8 cellular contexts compared by ENCODE assay signal in the genomic region with DNA sequence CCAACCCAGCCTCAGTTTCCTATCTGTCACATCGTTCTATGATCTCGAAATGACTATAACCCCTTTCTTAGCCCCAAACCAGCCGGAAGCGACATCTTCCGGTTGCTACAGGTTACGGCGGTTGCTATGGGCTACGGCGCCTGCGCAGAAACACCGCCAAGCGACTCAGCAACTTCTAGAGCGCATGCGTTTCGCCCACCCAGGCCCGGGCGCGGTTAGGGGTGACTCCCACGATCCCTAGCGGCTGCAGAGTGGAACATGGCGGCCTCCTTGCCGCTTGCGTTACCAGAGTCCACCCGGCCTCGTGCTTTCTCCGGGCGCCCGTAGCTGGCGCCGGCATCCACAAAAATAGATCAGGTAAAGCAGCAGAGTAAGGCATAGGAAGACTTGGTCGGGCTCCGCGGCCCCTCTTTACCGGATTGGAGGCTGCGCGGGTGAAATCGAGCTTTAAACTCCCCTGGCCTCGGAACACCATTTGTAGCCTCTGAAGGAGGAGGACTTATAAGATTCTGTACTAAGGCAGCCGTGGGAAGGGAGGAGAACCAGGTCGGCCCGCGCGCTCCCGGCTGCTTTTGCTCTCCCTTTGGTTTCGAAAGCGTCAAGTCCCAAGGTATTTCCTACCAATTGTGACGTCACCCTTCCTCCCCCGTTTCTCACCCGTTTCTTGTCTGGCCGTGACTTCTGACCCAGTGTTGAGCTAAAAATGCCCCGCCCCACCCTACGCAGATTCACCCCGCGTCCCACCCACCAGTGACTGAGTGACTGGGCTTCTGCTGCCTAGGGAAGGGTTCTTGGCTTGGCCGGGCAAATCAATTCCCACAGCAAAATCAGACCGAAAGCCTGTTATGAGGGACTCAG. TPM values are rescaled to one million over a fixed set of nuclear protein-coding genes. Genes with fewer than 3 reads are reported as not detected.
DNase-seq lines count a peak whose midpoint lies in the region; ATAC-seq and TF ChIP-seq lines count a peak whose summit lies in the region.

No MANE protein-coding gene starts in this region.

- no peak for TF ChIP-seq RAD21 in Ishikawa (IDR thresholded peaks at IDR 0.05; ENCODE audit: low read depth)

- peak; percentile 71 for ATAC-seq in GM21576 (IDR thresholded peaks at IDR 0.05; ENCODE audit: unreplicated experiment)

- TF ChIP-seq EP300 in Ishikawa (IDR thresholded peaks at IDR 0.05; ENCODE audit: borderline replicate concordance) = no peak

- TF ChIP-seq POLR2A in erythroblast (IDR thresholded peaks at IDR 0.05; ENCODE audit: low read length) = peak; percentile 97

- DNase-seq in DMS53 (lab: John Stamatoyannopoulos, UW) (peak; percentile 98), OCI-M1 (lab: John Stamatoyannopoulos, UW) (peak; percentile 98), activated T-cell treated with anti-CD3 and anti-CD28 coated beads for 48 hours (ENCODE audit: low read depth) (peak; percentile 97), erythroblast (lab: John Stamatoyannopoulos, UW) (peak; percentile 98 to 99), mucosa of gallbladder (ENCODE audit: low spot score) (peak; percentile 98)
- DNase-seq in stimulated activated CD8-positive, alpha-beta memory T cell treated with anti-CD3 and anti-CD28 coated beads, Interleukin-4, amount 100 ng/mL, for 24 hours (ENCODE audit: low read depth) = peak; percentile 98

TF ChIP-seq in Ishikawa, 13 proteins besides CTCF, POLR2A, EP300 and RAD21:
- TF ChIP-seq CEBPB (IDR thresholded peaks at IDR 0.05) (no peak), FOXM1 (IDR thresholded peaks at IDR 0.05; ENCODE audit: borderline replicate concordance, low read depth) (peak; percentile 84), TCF12 (IDR thresholded peaks at IDR 0.05; ENCODE audit: low read depth) (peak; percentile 18; the same call in 1 of the 2 replicates), YY1 (IDR thresholded peaks at IDR 0.05; ENCODE audit: low read depth) (peak; percentile 97), TEAD4 (IDR thresholded peaks at IDR 0.05) (no peak), CREB1 (IDR thresholded peaks at IDR 0.05; ENCODE audit: low read depth) (peak; percentile 50), MAX (IDR thresholded peaks at IDR 0.05) (peak; percentile 80), TAF1 (IDR thresholded peaks at IDR 0.05; ENCODE audit: low read depth) (peak; percentile 95), EGR1 (IDR thresholded peaks at IDR 0.05) (peak; percentile 74)

RNA-seq across cellular contexts. Expression of gene SDCBP2, which starts 3.5 kb away (rescaled TPM):
- total RNA-seq in mucosa of gallbladder = 176 TPM

RNA-seq across cellular contexts. Expression of gene SNPH, which starts 59.3 kb away (rescaled TPM):
- total RNA-seq in mucosa of gallbladder = 15.1 TPM

Comparison
In these comparisons a context has a peak if more than half of its experiments do, and no peak if none do; other contexts are left out.
1. Peak in every context shown above with its lines: DNase-seq and ATAC-seq.